ENCODE assay signal across 15 cellular contexts in genomic region chrX:22097295-22097694, GRCh38.
DNase-seq lines count a peak whose midpoint lies in the region; ATAC-seq and TF ChIP-seq lines count a peak whose summit lies in the region.
"Had no signal": no experiment of that assay in that cellular context is flagged by ENCODE, and none has a peak within 500 bp of the region (broad histone marks: within the 10 kb centered on the region; RNA-seq: fewer than 3 reads in every experiment).

No MANE protein-coding gene starts in this region.

- no peaks in the 10 kb centered on the region for H3K36me3 Mint-ChIP-seq in CD4-positive, alpha-beta memory T cell
- H3K36me3 Mint-ChIP-seq: CD14-positive monocyte had no signal

- intact Hi-C loops in mucosa of descending colon (cut with DNase I, micrococcal nuclease) (no loop called here), left lung (cut with DNase I) (no loop called here)
- intact Hi-C loops in CD4-positive, alpha-beta memory T cell (cut with micrococcal nuclease), result no loop called here

- POLR2A ChIA-PET in CD4-positive, alpha-beta memory T cell (lab: Charles Lee; ENCODE audit: partially characterized antibody), result no interaction called here

- no peaks in the 10 kb centered on the region for H3K9me3 ChIP-seq in mucosa of descending colon
- no peaks in the 10 kb centered on the region for H3K9me3 ChIP-seq in CD4-positive, alpha-beta memory T cell (ENCODE audit: control insufficient read depth in 1 of 2, low read length in 2 of 2)
- H3K9me3 ChIP-seq in left lung, result no peaks in the 10 kb centered on the region

- no peak overlapping the region for H3K27ac ChIP-seq in CD4-positive, alpha-beta memory T cell (ENCODE audit: low read depth, low read length)
- H3K27ac ChIP-seq in left lung, result no peak overlapping the region

- TF ChIP-seq CTCF in mucosa of descending colon (IDR thresholded peaks at IDR 0.05), result no peak
- no peak for TF ChIP-seq CTCF in left lung (IDR thresholded peaks at IDR 0.05)

- H3K9me3 Mint-ChIP-seq in CD4-positive, alpha-beta memory T cell, result peaks cover 0 to 2% (median 0%) of the 10 kb centered on the region in 8 donors
- H3K9me3 Mint-ChIP-seq: activated CD8-positive, alpha-beta T cell treated with anti-CD3 and anti-CD28 coated beads for 36 hours; stimulated activated memory B cell treated with anti-CD40 and anti-IgM and Interleukin-4, amounts not matched to agents 10 μg/mL and 1 μg/mL and 100 μg/mL, for 72 hours had no signal

- no peaks in the 10 kb centered on the region for H3K36me3 ChIP-seq in mucosa of descending colon (ENCODE audit: low read depth)
- H3K36me3 ChIP-seq in CD4-positive, alpha-beta memory T cell (ENCODE audit: insufficient read depth, low read length), result no peaks in the 10 kb centered on the region
- H3K36me3 ChIP-seq in left lung, result no peaks in the 10 kb centered on the region

- CTCF ChIA-PET in CD4-positive, alpha-beta memory T cell (lab: Charles Lee; ENCODE audit: partially characterized antibody), result no interaction called here

- peak; percentile 25 for ATAC-seq in mucosa of descending colon
- ATAC-seq in GM18519 (IDR thresholded peaks at IDR 0.05; ENCODE audit: low FRiP score, unreplicated experiment), result no peak
- ATAC-seq in left lung, result no peak
- ATAC-seq: activated CD8-positive, alpha-beta T cell treated with anti-CD3 and anti-CD28 coated beads for 36 hours; stimulated activated memory B cell treated with anti-CD40 and anti-IgM and Interleukin-4, amounts not matched to agents 10 μg/mL and 1 μg/mL and 100 μg/mL, for 72 hours; T-helper 17 cell had no signal

- H3K27me3 ChIP-seq in CD4-positive, alpha-beta memory T cell (ENCODE audit: insufficient read depth, low read length), result no peaks in the 10 kb centered on the region
- no peaks in the 10 kb centered on the region for H3K27me3 ChIP-seq in left lung

- no peaks in the 10 kb centered on the region for H3K27me3 Mint-ChIP-seq in CD4-positive, alpha-beta memory T cell
- H3K27me3 Mint-ChIP-seq: activated CD8-positive, alpha-beta T cell treated with anti-CD3 and anti-CD28 coated beads for 36 hours; stimulated activated memory B cell treated with anti-CD40 and anti-IgM and Interleukin-4, amounts not matched to agents 10 μg/mL and 1 μg/mL and 100 μg/mL, for 72 hours; T-helper 17 cell had no signal

- no peak overlapping the region for H3K4me3 Mint-ChIP-seq in CD4-positive, alpha-beta memory T cell
- H3K4me3 Mint-ChIP-seq: activated CD8-positive, alpha-beta T cell treated with anti-CD3 and anti-CD28 coated beads for 36 hours; CD14-positive monocyte; stimulated activated memory B cell treated with anti-CD40 and anti-IgM and Interleukin-4, amounts not matched to agents 10 μg/mL and 1 μg/mL and 100 μg/mL, for 72 hours; T-helper 17 cell had no signal

- H3K4me1 Mint-ChIP-seq in CD4-positive, alpha-beta memory T cell, result no peaks in the 10 kb centered on the region
- H3K4me1 Mint-ChIP-seq: CD14-positive monocyte; stimulated activated memory B cell treated with anti-CD40 and anti-IgM and Interleukin-4, amounts not matched to agents 10 μg/mL and 1 μg/mL and 100 μg/mL, for 72 hours; T-helper 17 cell had no signal

- DNase-seq in COLO829 (ENCODE audit: low spot score) (peak; percentile 11), HT1080 (ENCODE audit: low read depth) (peak; percentile 90), dermis blood vessel endothelial cell (peak; percentile 18), mucosa of descending colon (no peak), left lung (no peak), NCI-H345 (lab: John Stamatoyannopoulos, UW) (no peak)
- no peak for DNase-seq in CD4-positive, alpha-beta memory T cell
- DNase-seq: activated CD8-positive, alpha-beta T cell treated with anti-CD3 and anti-CD28 coated beads for 36 hours; activated gamma-delta T cell; central memory CD4-positive, alpha-beta T cell; NCI-H2081 treated with DMSO at 0.1 percent for 48 hours; T-helper 17 cell had no signal

- H3K4me1 ChIP-seq in mucosa of descending colon (ENCODE audit: low read depth) (no peaks in the 10 kb centered on the region), left lung (no peaks in the 10 kb centered on the region)
- H3K4me1 ChIP-seq in CD4-positive, alpha-beta memory T cell (ENCODE audit: insufficient read depth, low read length), result no peaks in the 10 kb centered on the region

- H3K27ac Mint-ChIP-seq in CD4-positive, alpha-beta memory T cell, result no peak overlapping the region
- H3K27ac Mint-ChIP-seq: activated CD8-positive, alpha-beta T cell treated with anti-CD3 and anti-CD28 coated beads for 36 hours; CD14-positive monocyte; stimulated activated memory B cell treated with anti-CD40 and anti-IgM and Interleukin-4, amounts not matched to agents 10 μg/mL and 1 μg/mL and 100 μg/mL, for 72 hours; T-helper 17 cell had no signal

- H3K4me3 ChIP-seq in mucosa of descending colon, result no peak overlapping the region
- H3K4me3 ChIP-seq in CD4-positive, alpha-beta memory T cell (ENCODE audit: low read length in 2 of 2), result no peak overlapping the region
- no peak overlapping the region for H3K4me3 ChIP-seq in left lung

Comparison
In these comparisons a context has a peak if more than half of its experiments do, and no peak if none do; other contexts are left out.
1. DNase-seq: peak in COLO829 (single experiment), HT1080 (single experiment) and dermis blood vessel endothelial cell (single experiment); none in mucosa of descending colon (0 of 3), CD4-positive, alpha-beta memory T cell (0 of 5), left lung (0 of 2) and NCI-H345 (single experiment).